8 cellular contexts compared by ENCODE assay signal in the genomic region with DNA sequence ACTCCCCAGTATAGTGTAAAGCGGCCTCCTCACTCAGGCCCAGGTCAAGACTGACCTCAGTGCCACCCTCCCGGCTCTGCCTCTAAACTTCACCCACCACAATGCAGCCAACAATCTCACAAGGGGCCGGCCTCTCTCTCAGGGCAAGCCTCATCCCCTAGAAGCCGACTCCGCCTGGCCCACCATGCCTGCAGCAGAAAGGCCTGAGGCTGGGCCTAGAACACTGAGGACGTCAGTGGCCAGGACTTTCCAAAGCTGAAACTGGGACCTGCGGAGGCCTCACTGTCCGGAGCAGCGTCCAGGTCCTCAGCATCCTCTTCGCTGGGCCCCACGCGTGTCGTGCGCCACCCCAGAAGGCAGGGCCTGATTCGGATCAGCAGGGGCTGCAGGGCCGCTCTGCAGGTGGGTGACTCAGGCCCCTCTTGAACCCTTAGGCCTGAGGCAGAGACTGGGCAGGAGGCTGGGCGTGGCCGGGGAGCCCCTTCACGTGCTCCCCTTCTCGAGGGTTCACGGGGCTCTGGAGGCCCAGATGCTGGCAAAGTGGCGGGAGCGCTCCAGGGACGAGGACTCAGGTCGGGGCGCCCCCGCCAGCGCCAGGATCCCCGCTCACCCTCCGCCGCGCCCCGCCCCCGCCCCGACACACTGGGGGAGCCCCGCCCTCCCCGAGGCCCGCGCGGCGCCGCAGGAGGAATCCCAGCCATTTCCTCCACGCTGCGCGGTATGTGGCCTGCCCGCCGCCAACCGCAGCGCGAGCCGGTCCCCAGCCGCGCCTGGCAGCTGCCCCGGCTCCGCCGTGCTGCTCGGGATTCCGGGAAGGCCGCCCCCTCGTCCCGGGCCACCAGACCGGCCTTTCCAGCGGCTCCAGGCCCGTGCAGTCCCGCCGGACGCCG. TPM values are rescaled to one million over a fixed set of nuclear protein-coding genes. Genes with fewer than 3 reads are reported as not detected.
DNase-seq lines count a peak whose midpoint lies in the region; FAIRE-seq and TF ChIP-seq lines count a peak whose summit lies in the region.

No MANE protein-coding gene starts in this region.

- H3K27me3 ChIP-seq in liver (ENCODE audit: control insufficient read depth in 4 of 4, insufficient read depth in 4 of 4, low read length in 3 of 4), result no peaks in the 10 kb centered on the region

- peaks cover 4 to 34% (median 14%) of the 10 kb centered on the region in 4 donors for H3K4me1 ChIP-seq in liver (ENCODE audit: control insufficient read depth in 4 of 4, insufficient read depth in 4 of 4, low read length in 3 of 4)

- peak overlapping the region in 1 of 3 donors; percentile 56 for H3K4me3 ChIP-seq in liver (ENCODE audit: low read depth in 1 of 3, low read length in 3 of 3)

- WGBS in liver, result 43% methylated on average over 68 of the region's 68 CpGs

- no peak for TF ChIP-seq CTCF in liver (IDR thresholded peaks at IDR 0.05; ENCODE audit: low read depth, low read length, missing input control)

- TF ChIP-seq RAD21 in liver (IDR thresholded peaks at IDR 0.05), result no peak

- DNase-seq in ELR (ENCODE audit: low read depth), result peak; percentile 67
- peak; percentile 26 for DNase-seq in activated CD4-positive, CD25-positive, alpha-beta regulatory T cell treated with anti-CD3 and anti-CD28 coated beads, Interleukin-2, amount 50 U/mL, for 16 hours (ENCODE audit: low read depth, low spot score)
- DNase-seq in stimulated activated CD8-positive, alpha-beta memory T cell treated with anti-CD3 and anti-CD28 coated beads, Interleukin-15, amount 100 ng/mL, for 48 hours (ENCODE audit: low read depth in 2 of 2), result peak; percentile 17 to 28
- no peak for DNase-seq in NK-92 treated with Interleukin-12 subunit alpha and Interleukin-12 subunit beta, amount 100 ng/mL, for 24 hours (lab: John Stamatoyannopoulos, UW)
- no peak for DNase-seq in NCI-H1092 (lab: John Stamatoyannopoulos, UW)
- no peak for DNase-seq in urothelium cell line (ENCODE audit: low spot score)

- H3K9me3 ChIP-seq in liver (ENCODE audit: control insufficient read depth in 4 of 4, low read length in 3 of 4), result no peaks in the 10 kb centered on the region

- H3K9ac ChIP-seq in liver (ENCODE audit: low read depth in 1 of 2, low read length in 2 of 2), result no peak overlapping the region

- peak overlapping the region; percentile 72 for H3K27ac ChIP-seq in cingulate gyrus (ENCODE audit: low read depth, low read length)
- peak overlapping the region; percentile 91 to 94 for H3K27ac ChIP-seq in liver (ENCODE audit: low read depth in 1 of 2, low read length in 2 of 2)

- H3K36me3 ChIP-seq in liver (ENCODE audit: control insufficient read depth in 4 of 4, insufficient read depth in 3 of 4, low read depth in 1 of 4, low read length in 3 of 4), result no peaks in the 10 kb centered on the region

- FAIRE-seq in urothelium cell line (lab: Jason Lieb, UNC), result no peak

TF ChIP-seq in liver, 16 proteins besides CTCF, POLR2A, EP300 and RAD21:
- TF ChIP-seq RXRA (IDR thresholded peaks at IDR 0.05) (no peak), SP1 (IDR thresholded peaks at IDR 0.05) (no peak), JUND (IDR thresholded peaks at IDR 0.05) (no peak), FOXA2 (IDR thresholded peaks at IDR 0.05) (no peak), EGR1 (IDR thresholded peaks at IDR 0.05; ENCODE audit: low read depth in 2 of 2) (no peak), TAF1 (conservative IDR thresholded peaks at IDR 0.05) (no peak), YY1 (IDR thresholded peaks at IDR 0.05) (no peak), GABPA (IDR thresholded peaks at IDR 0.05 in 1 of 2, conservative IDR thresholded peaks at IDR 0.05 in 1 of 2) (no peak)
- TF ChIP-seq, protein P1, sequence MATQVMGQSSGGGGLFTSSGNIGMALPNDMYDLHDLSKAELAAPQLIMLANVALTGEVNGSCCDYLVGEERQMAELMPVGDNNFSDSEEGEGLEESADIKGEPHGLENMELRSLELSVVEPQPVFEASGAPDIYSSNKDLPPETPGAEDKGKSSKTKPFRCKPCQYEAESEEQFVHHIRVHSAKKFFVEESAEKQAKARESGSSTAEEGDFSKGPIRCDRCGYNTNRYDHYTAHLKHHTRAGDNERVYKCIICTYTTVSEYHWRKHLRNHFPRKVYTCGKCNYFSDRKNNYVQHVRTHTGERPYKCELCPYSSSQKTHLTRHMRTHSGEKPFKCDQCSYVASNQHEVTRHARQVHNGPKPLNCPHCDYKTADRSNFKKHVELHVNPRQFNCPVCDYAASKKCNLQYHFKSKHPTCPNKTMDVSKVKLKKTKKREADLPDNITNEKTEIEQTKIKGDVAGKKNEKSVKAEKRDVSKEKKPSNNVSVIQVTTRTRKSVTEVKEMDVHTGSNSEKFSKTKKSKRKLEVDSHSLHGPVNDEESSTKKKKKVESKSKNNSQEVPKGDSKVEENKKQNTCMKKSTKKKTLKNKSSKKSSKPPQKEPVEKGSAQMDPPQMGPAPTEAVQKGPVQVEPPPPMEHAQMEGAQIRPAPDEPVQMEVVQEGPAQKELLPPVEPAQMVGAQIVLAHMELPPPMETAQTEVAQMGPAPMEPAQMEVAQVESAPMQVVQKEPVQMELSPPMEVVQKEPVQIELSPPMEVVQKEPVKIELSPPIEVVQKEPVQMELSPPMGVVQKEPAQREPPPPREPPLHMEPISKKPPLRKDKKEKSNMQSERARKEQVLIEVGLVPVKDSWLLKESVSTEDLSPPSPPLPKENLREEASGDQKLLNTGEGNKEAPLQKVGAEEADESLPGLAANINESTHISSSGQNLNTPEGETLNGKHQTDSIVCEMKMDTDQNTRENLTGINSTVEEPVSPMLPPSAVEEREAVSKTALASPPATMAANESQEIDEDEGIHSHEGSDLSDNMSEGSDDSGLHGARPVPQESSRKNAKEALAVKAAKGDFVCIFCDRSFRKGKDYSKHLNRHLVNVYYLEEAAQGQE (IDR thresholded peaks at IDR 0.05), result no peak
- TF ChIP-seq, protein P2, sequence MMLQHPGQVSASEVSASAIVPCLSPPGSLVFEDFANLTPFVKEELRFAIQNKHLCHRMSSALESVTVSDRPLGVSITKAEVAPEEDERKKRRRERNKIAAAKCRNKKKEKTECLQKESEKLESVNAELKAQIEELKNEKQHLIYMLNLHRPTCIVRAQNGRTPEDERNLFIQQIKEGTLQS (IDR thresholded peaks at IDR 0.05), result no peak

RNA-seq across cellular contexts. Expression of a gene that starts 53.1 kb away (rescaled TPM):
- total RNA-seq in liver, result 10 to 100 TPM; 24.9 to 76.0 TPM
- 10 to 100 TPM in 1 of 2 donors, 1 to 10 TPM in 1; 2.0 to 14.6 TPM for polyA plus RNA-seq in liver

Comparison
In these comparisons a context has a peak if more than half of its experiments do, and no peak if none do; other contexts are left out.
1. DNase-seq: peak in ELR (single experiment), activated CD4-positive, CD25-positive, alpha-beta regulatory T cell treated with anti-CD3 and anti-CD28 coated beads, Interleukin-2, amount 50 U/mL, for 16 hours (single experiment) and stimulated activated CD8-positive, alpha-beta memory T cell treated with anti-CD3 and anti-CD28 coated beads, Interleukin-15, amount 100 ng/mL, for 48 hours (2 of 2); none in NK-92 treated with Interleukin-12 subunit alpha and Interleukin-12 subunit beta, amount 100 ng/mL, for 24 hours (single experiment), NCI-H1092 (single experiment) and urothelium cell line (single experiment).